Comparison of ENCODE assay signal across 8 cellular contexts in genomic region chr18:79393181-79393598, GRCh38. TPM values are rescaled to one million over a fixed set of nuclear protein-coding genes. Genes with fewer than 3 reads are reported as not detected.
DNase-seq lines count a peak whose midpoint lies in the region; ATAC-seq and TF ChIP-seq lines count a peak whose summit lies in the region.

No MANE protein-coding gene starts in this region.

- peak overlapping the region; percentile 72 for H3K27ac Mint-ChIP-seq in T-helper 17 cell

- peak overlapping the region; percentile 92 for H3K4me3 Mint-ChIP-seq in T-helper 17 cell

- DNase-seq in DMS53 (lab: John Stamatoyannopoulos, UW) (peak; percentile 48), DMS53 treated with DMSO at 0.1 percent for 48 hours (lab: John Stamatoyannopoulos, UW; ENCODE audit: unreplicated experiment) (no peak), T-helper 17 cell (peak in 1 of 3 donors; percentile 23), fibroblast of pulmonary artery (ENCODE audit: low read depth) (no peak), retinal pigment epithelial cell (ENCODE audit: low read depth) (no peak), caudate nucleus (lab: John Stamatoyannopoulos, UW) (no peak), SIG-M5 (lab: John Stamatoyannopoulos, UW) (no peak)

- no peaks in the 10 kb centered on the region for H3K36me3 Mint-ChIP-seq in T-helper 17 cell (ENCODE audit: low read depth)

- peaks cover 32% of the 10 kb centered on the region for H3K27me3 Mint-ChIP-seq in T-helper 17 cell

- H3K9me3 ChIP-seq in T-helper 17 cell (ENCODE audit: control insufficient read depth, low read length, poor library complexity, severe bottlenecking) = no peaks in the 10 kb centered on the region

- TF ChIP-seq CTCF in fibroblast of pulmonary artery (IDR thresholded peaks at IDR 0.05; ENCODE audit: low read length, missing control alignments) (no peak), retinal pigment epithelial cell (conservative IDR thresholded peaks at IDR 0.05; ENCODE audit: low read depth, low read length) (no peak)

- ATAC-seq in T-helper 17 cell = peak; percentile 17
- ATAC-seq in GM18520 (IDR thresholded peaks at IDR 0.05; ENCODE audit: unreplicated experiment) = no peak

- peak overlapping the region; percentile 47 for H3K4me3 ChIP-seq in fibroblast of pulmonary artery (replicated peaks; ENCODE audit: low read depth, low read length)
- peak overlapping the region; percentile 39 for H3K4me3 ChIP-seq in retinal pigment epithelial cell (ENCODE audit: low read length)

- H3K27ac ChIP-seq in caudate nucleus (ENCODE audit: low read depth, low read length) = no peak overlapping the region

- H3K4me1 Mint-ChIP-seq in T-helper 17 cell = peaks cover 23% of the 10 kb centered on the region

RNA-seq across cellular contexts. Expression of gene NFATC1, which starts 2.5 kb away (rescaled TPM):
- total RNA-seq in T-helper 17 cell = 10 to 100 TPM; 73.4 to 77.8 TPM
